In the genomic region with DNA sequence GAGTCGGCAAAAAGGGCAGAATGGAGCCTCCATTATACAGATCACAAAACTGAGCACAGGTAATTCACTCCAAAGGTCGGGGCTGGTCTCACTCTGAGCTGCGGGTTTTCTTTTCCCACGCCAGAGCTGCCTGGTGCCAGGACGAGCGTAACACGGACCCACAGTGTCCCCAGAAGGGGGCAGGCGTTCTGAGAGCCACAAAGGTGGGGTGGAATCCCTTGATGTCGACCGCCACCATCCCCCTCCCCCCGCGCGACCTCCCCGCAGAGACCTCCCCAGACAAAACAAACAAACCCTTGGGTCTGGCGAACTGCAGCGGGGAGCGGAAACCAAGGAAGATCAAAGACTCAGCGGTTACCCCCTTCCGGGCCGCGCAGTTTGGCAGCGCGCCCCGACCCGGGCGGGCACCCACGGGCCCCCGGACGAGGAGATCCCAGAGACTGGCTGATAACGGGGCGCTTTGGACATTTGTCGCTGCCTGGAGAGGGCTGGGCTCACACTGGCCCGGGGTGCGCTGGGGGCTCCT, we compare ENCODE assay signal across 8 cellular contexts. TPM values are rescaled to one million over a fixed set of nuclear protein-coding genes. Genes with fewer than 3 reads are reported as not detected.
A peak's percentile ranks its signal among the peaks of the same experiment; 100 is the strongest.
DNase-seq lines count a peak whose midpoint lies in the region; ATAC-seq and TF ChIP-seq lines count a peak whose summit lies in the region.

No MANE protein-coding gene starts in this region.

- intact Hi-C loops in right cardiac atrium (cut with DNase I): no loop called here

- ATAC-seq in HG03280 (IDR thresholded peaks at IDR 0.05; ENCODE audit: unreplicated experiment): peak; percentile 36
- ATAC-seq in SK-N-SH treated with all-trans-retinoic acid at 6 μM for 48 hours: peak; percentile 26; the same call in 2 of the 3 replicates
- ATAC-seq in right cardiac atrium: peak; percentile 29 to 49
- no peak for ATAC-seq in HG03097 (IDR thresholded peaks at IDR 0.05; ENCODE audit: low FRiP score, unreplicated experiment)
- no peak for ATAC-seq in GM19397 (IDR thresholded peaks at IDR 0.05; ENCODE audit: unreplicated experiment)

- TF ChIP-seq CTCF in GM12865 (IDR thresholded peaks at IDR 0.05; ENCODE audit: insufficient read depth, low read depth, low read length, missing control alignments): peak; percentile 42

- DNase-seq in GM12865 (ENCODE audit: low read depth): peak; percentile 57
- DNase-seq in activated naive CD4-positive, alpha-beta T cell treated with anti-CD3 and anti-CD28 coated beads, Interleukin-2, amount 50 U/mL, for 16 hours: peak; percentile 55
- DNase-seq in right cardiac atrium: peak; percentile 31 to 79 (median 72)

- H3K27me3 ChIP-seq in right cardiac atrium (ENCODE audit: control insufficient read depth, insufficient read depth): no peaks in the 10 kb centered on the region

- no peaks in the 10 kb centered on the region for H3K4me1 ChIP-seq in right cardiac atrium (ENCODE audit: control insufficient read depth, insufficient read depth, low read length)

- H3K27ac ChIP-seq in right cardiac atrium (ENCODE audit: low read length) (no peak overlapping the region), skin epidermis (peak overlapping the region in 7 of 21 experiments; percentile 8 to 76 (median 62))

- 4% methylated on average over 34 of the region's 34 CpGs for WGBS in right cardiac atrium

- H3K4me3 ChIP-seq in GM12865 (ENCODE audit: low read depth, low read length): peak overlapping the region; percentile 76
- peak overlapping the region; percentile 89 for H3K4me3 ChIP-seq in right cardiac atrium (ENCODE audit: low read length)
- peak overlapping the region; percentile 58 to 79 (median 76) for H3K4me3 ChIP-seq in skin epidermis

- H3K9me3 ChIP-seq in right cardiac atrium (ENCODE audit: control insufficient read depth, low read length): no peaks in the 10 kb centered on the region

TF ChIP-seq in SK-N-SH treated with all-trans-retinoic acid at 6 μM for 48 hours, 23 proteins besides CTCF, POLR2A, EP300 and RAD21:
- no peak for TF ChIP-seq ARNTL (CRISPR knock-in tag; IDR thresholded peaks at IDR 0.05; ENCODE audit: borderline replicate concordance, low read depth)
- TF ChIP-seq ISL1 (CRISPR knock-in tag; IDR thresholded peaks at IDR 0.05): no peak
- TF ChIP-seq, protein P1, sequence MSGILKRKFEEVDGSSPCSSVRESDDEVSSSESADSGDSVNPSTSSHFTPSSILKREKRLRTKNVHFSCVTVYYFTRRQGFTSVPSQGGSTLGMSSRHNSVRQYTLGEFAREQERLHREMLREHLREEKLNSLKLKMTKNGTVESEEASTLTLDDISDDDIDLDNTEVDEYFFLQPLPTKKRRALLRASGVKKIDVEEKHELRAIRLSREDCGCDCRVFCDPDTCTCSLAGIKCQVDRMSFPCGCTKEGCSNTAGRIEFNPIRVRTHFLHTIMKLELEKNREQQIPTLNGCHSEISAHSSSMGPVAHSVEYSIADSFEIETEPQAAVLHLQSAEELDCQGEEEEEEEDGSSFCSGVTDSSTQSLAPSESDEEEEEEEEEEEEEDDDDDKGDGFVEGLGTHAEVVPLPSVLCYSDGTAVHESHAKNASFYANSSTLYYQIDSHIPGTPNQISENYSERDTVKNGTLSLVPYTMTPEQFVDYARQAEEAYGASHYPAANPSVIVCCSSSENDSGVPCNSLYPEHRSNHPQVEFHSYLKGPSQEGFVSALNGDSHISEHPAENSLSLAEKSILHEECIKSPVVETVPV (CRISPR knock-in tag; IDR thresholded peaks at IDR 0.05): no peak
- TF ChIP-seq BACH2 (CRISPR knock-in tag; IDR thresholded peaks at IDR 0.05; ENCODE audit: borderline replicate concordance): no peak
- TF ChIP-seq SNAI2 (CRISPR knock-in tag; IDR thresholded peaks at IDR 0.05): no peak
- TF ChIP-seq ZC3H10 (CRISPR knock-in tag; IDR thresholded peaks at IDR 0.05): no peak
- no peak for TF ChIP-seq ESRRG (CRISPR knock-in tag; IDR thresholded peaks at IDR 0.05)
- TF ChIP-seq, protein P2, sequence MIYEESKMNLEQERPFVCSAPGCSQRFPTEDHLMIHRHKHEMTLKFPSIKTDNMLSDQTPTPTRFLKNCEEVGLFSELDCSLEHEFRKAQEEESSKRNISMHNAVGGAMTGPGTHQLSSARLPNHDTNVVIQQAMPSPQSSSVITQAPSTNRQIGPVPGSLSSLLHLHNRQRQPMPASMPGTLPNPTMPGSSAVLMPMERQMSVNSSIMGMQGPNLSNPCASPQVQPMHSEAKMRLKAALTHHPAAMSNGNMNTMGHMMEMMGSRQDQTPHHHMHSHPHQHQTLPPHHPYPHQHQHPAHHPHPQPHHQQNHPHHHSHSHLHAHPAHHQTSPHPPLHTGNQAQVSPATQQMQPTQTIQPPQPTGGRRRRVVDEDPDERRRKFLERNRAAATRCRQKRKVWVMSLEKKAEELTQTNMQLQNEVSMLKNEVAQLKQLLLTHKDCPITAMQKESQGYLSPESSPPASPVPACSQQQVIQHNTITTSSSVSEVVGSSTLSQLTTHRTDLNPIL (CRISPR knock-in tag; IDR thresholded peaks at IDR 0.05; ENCODE audit: low read depth): no peak
- TF ChIP-seq ZFP3 (CRISPR knock-in tag; IDR thresholded peaks at IDR 0.05): no peak
- TF ChIP-seq ZNF8 (CRISPR knock-in tag; IDR thresholded peaks at IDR 0.05): no peak
- no peak for TF ChIP-seq TCF4 (CRISPR knock-in tag; IDR thresholded peaks at IDR 0.05; ENCODE audit: borderline replicate concordance)
- TF ChIP-seq ZFP30 (CRISPR knock-in tag; IDR thresholded peaks at IDR 0.05): no peak
- TF ChIP-seq CSDC2 (CRISPR knock-in tag; IDR thresholded peaks at IDR 0.05): no peak
- TF ChIP-seq GLIS3 (CRISPR knock-in tag; IDR thresholded peaks at IDR 0.05): no peak
- TF ChIP-seq RARB (CRISPR knock-in tag; IDR thresholded peaks at IDR 0.05): no peak
- TF ChIP-seq ZNF565 (CRISPR knock-in tag; conservative IDR thresholded peaks at IDR 0.05; ENCODE audit: low read depth): no peak
- TF ChIP-seq PPARA (CRISPR knock-in tag; IDR thresholded peaks at IDR 0.05; ENCODE audit: borderline replicate concordance): no peak
- TF ChIP-seq PATZ1 (CRISPR knock-in tag; IDR thresholded peaks at IDR 0.05; ENCODE audit: borderline replicate concordance): no peak
- no peak for TF ChIP-seq OSR1 (CRISPR knock-in tag; IDR thresholded peaks at IDR 0.05)

RNA-seq across cellular contexts. Expression of gene NKD1, which starts 0.8 kb away (rescaled TPM):
- 1 to 10 TPM; 1.1 to 3.2 (median 2.1) TPM for total RNA-seq in right cardiac atrium
- polyA plus RNA-seq in right cardiac atrium: 0.68 TPM

Comparison
In these comparisons a context has a peak if more than half of its experiments do, and no peak if none do; other contexts are left out.
1. ATAC-seq: peak in HG03280 (single experiment), SK-N-SH treated with all-trans-retinoic acid at 6 μM for 48 hours (single experiment) and right cardiac atrium (2 of 2); none in HG03097 (single experiment) and GM19397 (single experiment).
2. Peak in every context shown above with its lines, with median percentiles within 50 percentile points of each other: DNase-seq and H3K4me3 ChIP-seq.